16 cellular contexts compared by ENCODE assay signal in the genomic region with DNA sequence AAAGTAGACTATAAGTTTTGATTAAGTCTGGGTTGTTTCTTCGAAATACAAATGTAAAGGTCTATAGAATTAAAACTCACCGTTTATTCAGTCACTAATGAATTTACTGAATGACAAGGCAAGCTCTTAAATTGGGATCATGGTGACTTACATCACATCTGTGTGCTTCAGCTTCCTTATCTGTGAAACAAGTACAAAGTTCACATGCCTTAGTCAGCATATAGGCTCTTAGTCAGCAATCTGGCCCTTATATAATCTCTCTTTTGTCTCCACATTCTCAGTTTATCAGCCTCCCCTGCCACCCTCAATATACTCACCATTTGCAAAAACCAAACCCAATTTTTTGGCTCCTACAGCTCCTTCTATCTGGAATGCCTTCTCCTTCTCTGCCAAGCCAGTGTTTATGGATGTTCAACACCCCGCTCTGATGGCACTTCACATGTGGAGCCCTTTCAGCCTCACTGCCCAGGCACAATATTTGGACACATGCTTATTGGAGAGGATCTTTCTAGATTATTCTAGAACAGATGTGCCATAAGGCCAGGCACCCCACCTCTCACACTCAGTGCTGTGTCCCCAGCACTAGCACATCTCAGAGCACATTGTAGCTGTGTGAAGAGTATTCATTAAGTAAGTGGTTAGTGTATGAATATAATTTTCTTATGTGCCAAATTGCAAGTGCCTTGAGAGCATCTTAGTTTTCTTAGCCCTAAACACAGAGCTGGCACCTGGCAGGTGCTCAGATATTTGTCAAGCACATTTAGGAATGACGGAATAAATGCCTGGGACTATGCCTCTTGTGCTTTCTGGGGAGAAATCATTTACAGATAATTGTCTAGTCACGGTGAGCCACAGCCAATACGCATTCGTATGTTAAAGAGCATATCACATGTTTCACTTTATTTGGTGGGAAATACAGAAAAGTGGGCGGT. TPM values are rescaled to one million over a fixed set of nuclear protein-coding genes. Genes with fewer than 3 reads are reported as not detected.
DNase-seq lines count a peak whose midpoint lies in the region; ATAC-seq, FAIRE-seq and TF ChIP-seq lines count a peak whose summit lies in the region.
"Had no signal": no experiment of that assay in that cellular context is flagged by ENCODE, and none has a peak within 500 bp of the region (broad histone marks: within the 10 kb centered on the region; RNA-seq: fewer than 3 reads in every experiment).

No MANE protein-coding gene starts in this region.

- peak overlapping the region; percentile 49 for H3K4me2 ChIP-seq in HepG2 (ENCODE audit: low read depth, low read length)

- TF ChIP-seq EP300 in HepG2 (IDR thresholded peaks at IDR 0.05; ENCODE audit: low read depth in 2 of 2, low read length in 2 of 2) (peak in 1 of 2 experiments; percentile 93; a peak in 3 of 4 replicates), HepG2 (CRISPR knock-in tag; IDR thresholded peaks at IDR 0.05; ENCODE audit: borderline replicate concordance) (peak; percentile 72; the same call in 1 of the 2 replicates)

- TF ChIP-seq CTCF in NB4 (IDR thresholded peaks at IDR 0.05; ENCODE audit: low read depth, low read length) (no peak), bronchial epithelial cell (IDR thresholded peaks at IDR 0.05; ENCODE audit: insufficient read depth, low read length, severe bottlenecking) (no peak), HepG2 (CRISPR knock-in tag; IDR thresholded peaks at IDR 0.05) (no peak), WERI-Rb-1 (IDR thresholded peaks at IDR 0.05; ENCODE audit: low read depth, low read length) (no peak)

- H3K27me3 ChIP-seq in bronchial epithelial cell (ENCODE audit: control insufficient read depth, insufficient read depth, low read length) (no peaks in the 10 kb centered on the region), HepG2 (ENCODE audit: control insufficient read depth in 1 of 2, insufficient read depth in 2 of 2, low read length in 2 of 2) (no peaks in the 10 kb centered on the region), WERI-Rb-1 (ENCODE audit: insufficient read depth, low read depth, severe bottlenecking) (no peaks in the 10 kb centered on the region)
- H3K27me3 ChIP-seq: gastroesophageal sphincter had no signal

- no peaks in the 10 kb centered on the region for H4K20me1 ChIP-seq in HepG2 (ENCODE audit: insufficient read depth, low read length)

- H3K36me3 ChIP-seq in bronchial epithelial cell (ENCODE audit: control insufficient read depth, insufficient read depth, low read length) (no peaks in the 10 kb centered on the region), HepG2 (replicated peaks in 1 of 2; ENCODE audit: control insufficient read depth in 1 of 2, insufficient read depth in 2 of 2, low read length in 2 of 2) (no peaks in the 10 kb centered on the region), WERI-Rb-1 (no peaks in the 10 kb centered on the region)
- H3K36me3 ChIP-seq: gastroesophageal sphincter had no signal

- TF ChIP-seq RAD21 in HepG2 (CRISPR knock-in tag; IDR thresholded peaks at IDR 0.05) = no peak

- H3K4me3 ChIP-seq in NB4 (ENCODE audit: low read depth, low read length) = no peak overlapping the region
- no peak overlapping the region for H3K4me3 ChIP-seq in bronchial epithelial cell (ENCODE audit: low read depth, low read length)
- H3K4me3 ChIP-seq in HepG2 (replicated peaks in 1 of 3; ENCODE audit: insufficient read depth in 1 of 3, low read depth in 2 of 3, low read length in 3 of 3) = no peak overlapping the region
- no peak overlapping the region for H3K4me3 ChIP-seq in WERI-Rb-1 (ENCODE audit: low read depth, low read length)
- H3K4me3 ChIP-seq: gastroesophageal sphincter had no signal

- in situ Hi-C loops in HepG2 (cut with HindIII; ENCODE audit: extremely low pct_ligation_motif_present, low pct_unique_long_range_greater_than_20kb) = no loop called here

- WGBS in HepG2 (ENCODE audit: low lambda C conversion rate) = 67% methylated on average over 8 of the region's 8 CpGs

- peak; percentile 83 for DNase-seq in Daoy (ENCODE audit: low read depth)
- peak; percentile 26 for DNase-seq in NB4 (ENCODE audit: low read depth)
- peak; percentile 71 for DNase-seq in bronchial epithelial cell (ENCODE audit: low read depth)
- peak; percentile 95 for DNase-seq in HepG2 (ENCODE audit: low spot score)
- no peak for DNase-seq in WERI-Rb-1
- no peak for DNase-seq in posterior cingulate gyrus
- DNase-seq in NCI-H510A treated with DMSO at 0.1 percent for 48 hours (lab: John Stamatoyannopoulos, UW) = no peak
- DNase-seq: activated CD4-positive, alpha-beta T cell treated with anti-CD3 and anti-CD28 coated beads for 1 hour; CD4-positive, alpha-beta memory T cell; Kasumi-1; NCI-H2227 treated with DMSO at 0.1 percent for 48 hours; nucleus accumbens; SHP77; stimulated activated naive B cell treated with anti-CD40 and anti-IgM and Interleukin-4, amounts not matched to agents 10 μg/mL and 1 μg/mL and 100 μg/mL, for 72 hours had no signal

- H3K79me2 ChIP-seq in HepG2 (ENCODE audit: insufficient read depth, low read length) = no peaks in the 10 kb centered on the region

- H3K27ac ChIP-seq in HepG2 (ENCODE audit: extremely low read length, insufficient read depth, low read length) (peak overlapping the region; percentile 45), WERI-Rb-1 (no peak overlapping the region)
- H3K27ac ChIP-seq: gastroesophageal sphincter had no signal

- no peak overlapping the region for H2AFZ ChIP-seq in HepG2 (ENCODE audit: low read length)

- peaks cover 96% of the 10 kb centered on the region for H3K4me1 ChIP-seq in HepG2 (ENCODE audit: insufficient read depth, low read length)

- FAIRE-seq in bronchial epithelial cell (lab: Jason Lieb, UNC) = no peak
- FAIRE-seq in HepG2 (lab: Jason Lieb, UNC) = peak; percentile 82

- no peaks in the 10 kb centered on the region for H3K9me3 ChIP-seq in HepG2 (ENCODE audit: low read length)
- no peaks in the 10 kb centered on the region for H3K9me3 ChIP-seq in WERI-Rb-1 (ENCODE audit: severe bottlenecking)
- H3K9me3 ChIP-seq: gastroesophageal sphincter had no signal

- ATAC-seq in HepG2 = peak; percentile 42
- ATAC-seq: gastroesophageal sphincter; stimulated activated naive B cell treated with anti-CD40 and anti-IgM and Interleukin-4, amounts not matched to agents 10 μg/mL and 1 μg/mL and 100 μg/mL, for 72 hours had no signal

- no peak overlapping the region; the same call in 1 of the 2 replicates for H3K9ac ChIP-seq in HepG2 (ENCODE audit: insufficient read depth, low read depth, low read length)

- POLR2A ChIA-PET in HepG2 (lab: Yijun Ruan, JAX) = interaction anchor here (0.9 to 1.2 kb wide), 5 partner anchors 8 to 46 kb away, joined by 3 to 7 read pairs (median 3); partner anchors contain the start of gene LAMB1

- CTCF ChIA-PET in HepG2 (lab: Yijun Ruan, JAX; ENCODE audit: low intra/inter-chr PET ratio, low total read pairs) = no interaction called here

- intact Hi-C loops in HepG2 (cut with micrococcal nuclease; ENCODE audit: unreplicated experiment) = loop anchor here (10.0 kb wide), 1 partner anchor 268 kb away; the partner anchor contains the start of gene CBLL1
- intact Hi-C loops in posterior cingulate gyrus (cut with DNase I) = no loop called here

- TF ChIP-seq POLR2A in NB4 (IDR thresholded peaks at IDR 0.05; ENCODE audit: extremely low read depth, insufficient read length) (no peak), HepG2 (IDR thresholded peaks at IDR 0.05; ENCODE audit: insufficient read depth in 1 of 2, low read depth in 2 of 2, low read length in 2 of 2) (no peak)

- no TSS peak for BruUV-seq in HepG2 (replicated peaks; lab: Mats Ljungman, UMichigan)

TF ChIP-seq in HepG2, 621 proteins besides CTCF, POLR2A, EP300 and RAD21 (continues in another document):
- 0 out of 2 replicates have a peak, but pooled peaks have one; percentile 31 for TF ChIP-seq SPEN (CRISPR knock-in tag; IDR thresholded peaks at IDR 0.05; ENCODE audit: low read depth)
- TF ChIP-seq HHEX (CRISPR knock-in tag; IDR thresholded peaks at IDR 0.05) = 0 out of 2 replicates have a peak, but pooled peaks have one; percentile 12
- no peak for TF ChIP-seq ETV6 (CRISPR knock-in tag; conservative IDR thresholded peaks at IDR 0.05)
- no peak for TF ChIP-seq ZNF605 (CRISPR knock-in tag; IDR thresholded peaks at IDR 0.05)
- peak; percentile 89 for TF ChIP-seq ISL2 (CRISPR knock-in tag; IDR thresholded peaks at IDR 0.05)
- peak; percentile 8; the same call in 1 of the 2 replicates for TF ChIP-seq STAG1 (CRISPR knock-in tag; IDR thresholded peaks at IDR 0.05)
- no peak for TF ChIP-seq TSC22D2 (CRISPR knock-in tag; IDR thresholded peaks at IDR 0.05; ENCODE audit: borderline replicate concordance)

RNA-seq across cellular contexts. Expression of gene LAMB1, which starts 9.8 kb away (rescaled TPM):
- total RNA-seq in Daoy (2014; rRNA removed; shearing (Covaris generic)) = 157 and 179 TPM in 2 replicates
- 70.0 and 75.8 TPM in 2 replicates for total RNA-seq in bronchial epithelial cell
- 56.4 and 109 TPM in 2 replicates for total RNA-seq in HepG2 (2016; rRNA removed; fragmentation: Illumina TruSeq; extraction: Trizol)
- total RNA-seq in HepG2 (2016; cell fraction: cytosol; rRNA removed; fragmentation: Illumina TruSeq; extraction: Trizol; ENCODE audit: low read depth) = 12.3 and 15.0 TPM in 2 replicates
- 48.3 and 110 TPM in 2 replicates for total RNA-seq in HepG2 (2016; cell fraction: insoluble cytoplasmic fraction; rRNA removed; fragmentation: Illumina TruSeq; extraction: Trizol)
- total RNA-seq in HepG2 (2016; cell fraction: membrane; rRNA removed; fragmentation: Illumina TruSeq; extraction: Trizol) = 19.7 and 21.8 TPM in 2 replicates
- total RNA-seq in HepG2 (2016; cell fraction: nucleus; rRNA removed; fragmentation: Illumina TruSeq; extraction: Trizol) = 137 and 161 TPM in 2 replicates
- polyA plus RNA-seq in HepG2 (2011; rRNA removed) = 124 and 127 TPM in 2 replicates
- 101 and 116 TPM in 2 replicates for polyA plus RNA-seq in HepG2 (2011; cell fraction: cytosol; rRNA removed)
- 265 and 290 TPM in 2 replicates for polyA plus RNA-seq in HepG2 (2011; cell fraction: nucleus; rRNA removed)
- 106 and 132 TPM in 2 replicates for polyA plus RNA-seq in HepG2 (2012)
- 5.0 and 5.8 TPM in 2 replicates for polyA plus RNA-seq in HepG2 (2016; cell fraction: cytosol; fragmentation: Illumina TruSeq; extraction: Trizol; ENCODE audit: low read depth)
- polyA plus RNA-seq in HepG2 (2016; cell fraction: insoluble cytoplasmic fraction; fragmentation: Illumina TruSeq; extraction: Trizol; ENCODE audit: low read depth) = 59.1 and 60.9 TPM in 2 replicates
- polyA plus RNA-seq in HepG2 (2016; cell fraction: membrane; fragmentation: Illumina TruSeq; extraction: Trizol; ENCODE audit: low read depth) = 8.8 and 14.3 TPM in 2 replicates
- 286 and 312 TPM in 2 replicates for polyA plus RNA-seq in HepG2 (2016; cell fraction: nucleus; fragmentation: Illumina TruSeq; extraction: Trizol; ENCODE audit: insufficient read depth, low read depth)
- polyA minus RNA-seq in HepG2 (2011; rRNA and poly(A)+ RNA removed; ENCODE audit: low replicate concordance) = 105 and 627 TPM in 2 replicates
- 120 and 164 TPM in 2 replicates for polyA minus RNA-seq in HepG2 (2011; cell fraction: cytosol; rRNA and poly(A)+ RNA removed)
- 204 and 208 TPM in 2 replicates for polyA minus RNA-seq in HepG2 (2011; cell fraction: nucleus; rRNA and poly(A)+ RNA removed)
- total RNA-seq: activated T-helper 1 cell treated with anti-CD3 and anti-CD28 coated beads, Interleukin-12 subunit alpha, Interleukin-12 subunit beta, Interleukin-2, Interleukin-4 antibody, amounts not matched to agents 30 ng/mL and 10 ng/mL and 1 ng/mL, durations not matched to agents 14 hours and 24 hours and 36 hours; CD4-positive, alpha-beta memory T cell had no signal

Comparison
In these comparisons a context has a peak if more than half of its experiments do, and no peak if none do; other contexts are left out.
1. DNase-seq: peak in Daoy (single experiment), NB4 (single experiment), bronchial epithelial cell (single experiment) and HepG2 (single experiment); none in WERI-Rb-1 (single experiment), posterior cingulate gyrus (0 of 10) and NCI-H510A treated with DMSO at 0.1 percent for 48 hours (single experiment).